In the genomic region with DNA sequence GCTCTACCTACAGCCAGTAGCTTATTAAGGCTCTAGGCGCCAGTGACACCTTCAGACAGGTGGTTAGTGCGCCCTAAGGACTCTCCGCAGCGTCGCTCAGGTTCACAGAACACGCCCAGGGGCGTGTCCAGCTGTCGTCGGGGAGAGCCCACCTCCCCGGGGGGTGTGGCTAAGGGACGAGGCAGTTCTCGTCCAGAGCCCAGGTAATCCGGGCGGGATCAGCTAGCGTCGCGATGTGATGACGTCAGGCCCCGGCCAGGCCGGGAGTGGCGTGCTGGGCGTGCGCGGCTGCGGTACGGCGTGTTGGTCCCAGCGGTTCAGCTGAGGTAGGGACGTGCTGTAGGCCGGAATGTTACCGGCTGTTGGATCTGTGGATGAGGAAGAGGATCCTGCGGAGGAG, we compare ENCODE assay signal across 8 cellular contexts. TPM values are rescaled to one million over a fixed set of nuclear protein-coding genes. Genes with fewer than 3 reads are reported as not detected.
DNase-seq lines count a peak whose midpoint lies in the region; ATAC-seq and TF ChIP-seq lines count a peak whose summit lies in the region.
"Not testable (repeated sequence)": the region's sequence is repeated elsewhere in the genome, so short reads cannot be mapped to it uniquely, and the experiment has no call there.

A gene (plus strand): TSS at position 301 of the 400 bp plus-strand sequence. CDS start 49 bp downstream, at position 350.

- intact Hi-C loops in left cardiac atrium (cut with DNase I); mucosa of descending colon (cut with DNase I, micrococcal nuclease): not testable (repeated sequence)

- not testable (repeated sequence) for H4K20me1 ChIP-seq in GM23338 (replicated peaks; ENCODE audit: insufficient read depth)

- H3K4me2 ChIP-seq in GM23338, result not testable (repeated sequence)

- not testable (repeated sequence) for H3K36me3 ChIP-seq in GM23338 (ENCODE audit: insufficient read depth); mucosa of descending colon (ENCODE audit: low read depth); urinary bladder (ENCODE audit: insufficient read depth)

- H3K4me1 ChIP-seq in GM23338 (ENCODE audit: insufficient read depth); mucosa of descending colon (ENCODE audit: low read depth); urinary bladder (ENCODE audit: insufficient read depth): not testable (repeated sequence)

- not testable (repeated sequence) for H3K9me3 ChIP-seq in mucosa of descending colon

- not testable (repeated sequence) for H3F3A ChIP-seq in GM23338 (replicated peaks; ENCODE audit: low read depth)

- H3K27me3 Mint-ChIP-seq in GM23338 (ENCODE audit: insufficient read depth, low read depth, poor library complexity), result not testable (repeated sequence)

- H3K27ac Mint-ChIP-seq in GM23338; activated naive CD4-positive, alpha-beta T cell treated with anti-CD3 and anti-CD28 coated beads, Interleukin-2, amount 50 U/mL, for 72 hours: not testable (repeated sequence)

- not testable (repeated sequence) for H3K9me3 Mint-ChIP-seq in GM23338; activated naive CD4-positive, alpha-beta T cell treated with anti-CD3 and anti-CD28 coated beads, Interleukin-2, amount 50 U/mL, for 72 hours

- not testable (repeated sequence) for H3K36me3 Mint-ChIP-seq in GM23338 (ENCODE audit: low read depth); activated naive CD4-positive, alpha-beta T cell treated with anti-CD3 and anti-CD28 coated beads, Interleukin-2, amount 50 U/mL, for 72 hours

- H3K4me3 ChIP-seq in GM23338; mucosa of descending colon; urinary bladder (ENCODE audit: low read depth, low read length): not testable (repeated sequence)

- TF ChIP-seq CTCF in GM23338 (conservative IDR thresholded peaks at IDR 0.05; ENCODE audit: low read depth in 2 of 2); mucosa of descending colon (IDR thresholded peaks at IDR 0.05): not testable (repeated sequence)

- H3K79me2 ChIP-seq in GM23338 (replicated peaks; ENCODE audit: insufficient read depth), result not testable (repeated sequence)

- H2AFZ ChIP-seq in GM23338, result not testable (repeated sequence)

- in situ Hi-C loops in SK-MEL-5 (cut with HindIII; ENCODE audit: low pct_unique_long_range_greater_than_20kb, low sequenced_read_pairs); endometrial microvascular endothelial cells (cut with HindIII; ENCODE audit: inconsistent ontology term, low pct_unique_long_range_greater_than_20kb, low sequenced_read_pairs): not testable (repeated sequence)

- H3K4me3 Mint-ChIP-seq in GM23338, result not testable (repeated sequence)

- WGBS in urinary bladder, result no CpG with 5 or more reads among the region's 32 CpGs

- H3K27ac ChIP-seq in GM23338 (ENCODE audit: low read depth); urinary bladder (ENCODE audit: low read depth): not testable (repeated sequence)

- not testable (repeated sequence) for H3K4me1 Mint-ChIP-seq in GM23338

- not testable (repeated sequence) for DNase-seq in GM23338 (ENCODE audit: low spot score); SK-MEL-5 (ENCODE audit: low read depth, low spot score); activated naive CD4-positive, alpha-beta T cell treated with anti-CD3 and anti-CD28 coated beads, Interleukin-2, amount 50 U/mL, for 72 hours (ENCODE audit: low spot score in 2 of 2); left cardiac atrium; mucosa of descending colon; pulmonary artery endothelial cell (ENCODE audit: low read depth, low spot score)

- H3K27me3 ChIP-seq in GM23338 (ENCODE audit: insufficient read depth), result not testable (repeated sequence)

- not testable (repeated sequence) for H3K9me2 ChIP-seq in GM23338 (ENCODE audit: insufficient read depth)

- ATAC-seq in GM23338; activated naive CD4-positive, alpha-beta T cell treated with anti-CD3 and anti-CD28 coated beads, Interleukin-2, amount 50 U/mL, for 72 hours; left cardiac atrium; mucosa of descending colon: not testable (repeated sequence)

RNA-seq across cellular contexts. Expression of the gene that starts here (rescaled TPM):
- 17.4 and 23.4 TPM in 2 replicates for total RNA-seq in GM23338 (2014; rRNA removed; shearing (Covaris generic))
- polyA plus RNA-seq in GM23338 (2016; fragmentation: Nextera tagmentation; extraction: Ambion mirVana) (41.6 and 49.5 TPM in 2 replicates), urinary bladder (10.7 TPM)
- 48.2 and 53.6 TPM in 2 replicates for total RNA-seq in SK-MEL-5 (2014; rRNA removed; shearing (Covaris generic))
- polyA plus RNA-seq in SK-MEL-5 (2015; cell fraction: cytosol; rRNA removed), result 41.8 and 44.4 TPM in 2 replicates
- polyA plus RNA-seq in SK-MEL-5 (2015; cell fraction: nucleus; rRNA removed), result 109 and 123 TPM in 2 replicates
- 10 to 100 TPM; 52.1 to 56.6 TPM for total RNA-seq in activated naive CD4-positive, alpha-beta T cell treated with anti-CD3 and anti-CD28 coated beads, Interleukin-2, amount 50 U/mL, for 72 hours
- total RNA-seq in endometrial microvascular endothelial cells (ENCODE audit: inconsistent ontology term) (20.1 TPM), left cardiac atrium (10 to 100 TPM; 11.0 to 14.2 TPM), mucosa of descending colon (10 to 100 TPM; 17.2 to 29.9 (median 21.8) TPM), pulmonary artery endothelial cell (16.0 and 20.1 TPM in 2 replicates), urinary bladder (44.4 TPM)
